In the genomic region with DNA sequence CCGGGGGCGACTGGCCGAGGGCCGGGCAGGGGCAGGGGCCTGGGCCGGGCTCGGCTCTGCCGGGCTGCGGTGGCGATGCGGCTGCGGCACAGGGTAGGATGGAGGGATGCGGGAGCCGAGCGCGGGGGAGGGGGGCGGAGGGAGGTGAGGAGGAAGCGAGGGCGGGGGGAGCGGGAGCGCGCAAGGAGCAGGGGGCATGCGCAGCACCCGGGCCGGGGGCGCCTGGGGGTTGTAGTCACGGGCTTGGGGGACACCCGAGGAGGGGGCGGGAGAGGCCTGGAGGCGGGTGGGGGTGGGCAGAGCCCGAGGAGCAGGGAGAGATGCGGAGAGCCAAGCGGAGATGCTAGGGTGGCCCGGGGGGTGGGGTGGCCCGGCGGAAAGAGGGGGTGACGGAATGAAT, we compare ENCODE assay signal across 9 cellular contexts.
DNase-seq lines count a peak whose midpoint lies in the region; ATAC-seq lines count a peak whose summit lies in the region.
"Had no signal": no experiment of that assay in that cellular context is flagged by ENCODE, and none has a peak within 500 bp of the region (broad histone marks: within the 10 kb centered on the region; RNA-seq: fewer than 3 reads in every experiment).

A gene (minus strand): TSS at position 100 of the 400 bp plus-strand sequence. CDS start 242 bp downstream, outside the sequence.

- H3K9ac ChIP-seq in BLaER1 (0 out of 2 replicates have a peak within 1 kb of the TSS, but pooled peaks have one; percentile 24), NT2/D1 (ENCODE audit: insufficient read length, low read depth) (peak within 1 kb of the TSS; percentile 79)

- peaks cover 5% of the 10 kb centered on the region for H3K27me3 Mint-ChIP-seq in activated naive CD8-positive, alpha-beta T cell
- peaks cover 29% of the 10 kb centered on the region for H3K27me3 Mint-ChIP-seq in memory B cell

- peak within 1 kb of the TSS; percentile 62 for H3K4me3 ChIP-seq in BLaER1
- peak within 1 kb of the TSS; percentile 38 for H3K4me3 ChIP-seq in NT2/D1 (ENCODE audit: insufficient read length, low read depth)
- H3K4me3 ChIP-seq: GM12878 had no signal

- H3K9me3 ChIP-seq in BLaER1: no peaks in the 10 kb centered on the region
- H3K9me3 ChIP-seq in NT2/D1 (ENCODE audit: insufficient read depth, low read length): no peaks in the 10 kb centered on the region

- no peaks in the 10 kb centered on the region for H3K9me3 Mint-ChIP-seq in activated naive CD8-positive, alpha-beta T cell (ENCODE audit: low read depth)
- peaks cover 3% of the 10 kb centered on the region for H3K9me3 Mint-ChIP-seq in memory B cell

- H3K27ac ChIP-seq in BLaER1: no peak within 1 kb of the TSS
- H3K27ac ChIP-seq in substantia nigra (ENCODE audit: low read depth, low read length, poor library complexity, severe bottlenecking): peak within 1 kb of the TSS; percentile 21

- H3K4me1 Mint-ChIP-seq in activated naive CD8-positive, alpha-beta T cell (ENCODE audit: low read depth): peaks cover 12% of the 10 kb centered on the region
- H3K4me1 Mint-ChIP-seq in memory B cell: peaks cover 11% of the 10 kb centered on the region

- peak within 1 kb of the TSS; percentile 76 for H3K4me2 ChIP-seq in BLaER1

- no peaks in the 10 kb centered on the region for H4K20me1 ChIP-seq in BLaER1

- peaks cover 37% of the 10 kb centered on the region for H3K4me1 ChIP-seq in BLaER1
- H3K4me1 ChIP-seq in NT2/D1 (ENCODE audit: insufficient read depth, insufficient read length): peaks cover 17% of the 10 kb centered on the region

- DNase-seq in NT2/D1 (ENCODE audit: low read depth, low spot score): no peak
- DNase-seq in memory B cell (ENCODE audit: low spot score in 2 of 2): no peak
- peak in 27 of 49 donors; percentile 6 to 89 (median 29) for DNase-seq in substantia nigra (lab: John Stamatoyannopoulos, UW)
- no peak for DNase-seq in NCI-H2196 (lab: John Stamatoyannopoulos, UW; ENCODE audit: unreplicated experiment)

- H3K27ac Mint-ChIP-seq in activated naive CD8-positive, alpha-beta T cell: no peak within 1 kb of the TSS
- H3K27ac Mint-ChIP-seq in memory B cell: no peak within 1 kb of the TSS

- no peaks in the 10 kb centered on the region for H3K36me3 ChIP-seq in BLaER1
- no peaks in the 10 kb centered on the region for H3K36me3 ChIP-seq in NT2/D1 (ENCODE audit: insufficient read depth, insufficient read length, low read length)

- H3K27me3 ChIP-seq in BLaER1 (peaks cover 14% of the 10 kb centered on the region; the same call in 1 of the 2 replicates), NT2/D1 (ENCODE audit: insufficient read depth, insufficient read length) (peaks cover 22% of the 10 kb centered on the region)

- no peaks in the 10 kb centered on the region for H3K36me3 Mint-ChIP-seq in activated naive CD8-positive, alpha-beta T cell
- no peaks in the 10 kb centered on the region for H3K36me3 Mint-ChIP-seq in memory B cell

- ATAC-seq in memory B cell (ENCODE audit: low read depth) (peak; percentile 37), HG03139 (IDR thresholded peaks at IDR 0.05; ENCODE audit: unreplicated experiment) (no peak), GM18861 (IDR thresholded peaks at IDR 0.05; ENCODE audit: unreplicated experiment) (no peak)

- peak within 1 kb of the TSS; percentile 79 for H3K4me3 Mint-ChIP-seq in activated naive CD8-positive, alpha-beta T cell
- peak within 1 kb of the TSS; percentile 30 for H3K4me3 Mint-ChIP-seq in memory B cell

Comparison
In these comparisons a context has a peak if more than half of its experiments do, and no peak if none do; other contexts are left out.
1. DNase-seq: peak in substantia nigra (27 of 49); none in NT2/D1 (single experiment), memory B cell (0 of 2) and NCI-H2196 (single experiment).